Comparison of ENCODE assay signal across 7 cellular contexts in genomic region chr9:94639045-94639995, GRCh38. TPM values are rescaled to one million over a fixed set of nuclear protein-coding genes. Genes with fewer than 3 reads are reported as not detected.
DNase-seq lines count a peak whose midpoint lies in the region; ATAC-seq and TF ChIP-seq lines count a peak whose summit lies in the region.

Gene FBP1, minus strand, starts transcription at chr9:94639518. Its CDS starts 208 bp downstream, at chr9:94639310.

- peaks cover 12% of the 10 kb centered on the region for H3K4me1 Mint-ChIP-seq in activated naive CD4-positive, alpha-beta T cell treated with anti-CD3 and anti-CD28 coated beads for 36 hours (ENCODE audit: low read depth)
- H3K4me1 Mint-ChIP-seq in progenitor cell of endocrine pancreas (ENCODE audit: low read depth): peaks cover 6% of the 10 kb centered on the region

- H3K9me3 Mint-ChIP-seq in activated naive CD4-positive, alpha-beta T cell treated with anti-CD3 and anti-CD28 coated beads for 36 hours: no peaks in the 10 kb centered on the region
- no peaks in the 10 kb centered on the region for H3K9me3 Mint-ChIP-seq in progenitor cell of endocrine pancreas (ENCODE audit: low read depth)

- peaks cover 0 to 17% (median 7%) of the 10 kb centered on the region in 9 donors for H3K27me3 ChIP-seq in heart left ventricle

- TF ChIP-seq CTCF in heart left ventricle (IDR thresholded peaks at IDR 0.05) (no peak), progenitor cell of endocrine pancreas (IDR thresholded peaks at IDR 0.05; ENCODE audit: unreplicated experiment) (no peak)

- ATAC-seq in GM21423 (IDR thresholded peaks at IDR 0.05; ENCODE audit: unreplicated experiment): peak; percentile 65
- ATAC-seq in heart left ventricle: peak in 3 of 4 donors; percentile 50 to 70 (median 62)

- no peak for TF ChIP-seq POLR2A in heart left ventricle (IDR thresholded peaks at IDR 0.05)

- WGBS in heart left ventricle, 4 donors: 6 to 15% (median 9%) methylated on average over 33 to 80 of the region's 80 CpGs

- H3K4me3 Mint-ChIP-seq in activated naive CD4-positive, alpha-beta T cell treated with anti-CD3 and anti-CD28 coated beads for 36 hours: peak within 1 kb of the TSS; percentile 75
- H3K4me3 Mint-ChIP-seq in progenitor cell of endocrine pancreas (ENCODE audit: low read depth): peak within 1 kb of the TSS; percentile 84

- intact Hi-C loops in activated naive CD4-positive, alpha-beta T cell treated with anti-CD3 and anti-CD28 coated beads for 36 hours (cut with micrococcal nuclease): loop anchor here (1.0 kb wide), 1 partner anchor 17 kb away; no protein-coding TSS in a partner anchor
- intact Hi-C loops in heart left ventricle (cut with DNase I): no loop called here

- no peaks in the 10 kb centered on the region for H3K9me3 ChIP-seq in heart left ventricle

- CTCF ChIA-PET in activated naive CD4-positive, alpha-beta T cell treated with anti-CD3 and anti-CD28 coated beads for 36 hours (lab: Charles Lee): interaction anchor here (0.6 to 1.6 kb wide), 3 partner anchors 8 to 42 kb away, joined by 3 to 4 read pairs (median 3); no protein-coding TSS in a partner anchor

- peak within 1 kb of the TSS; percentile 45 to 79 (median 62) for H3K4me3 ChIP-seq in heart left ventricle

- H3K4me1 ChIP-seq in heart left ventricle: peaks cover 0 to 15% (median 5%) of the 10 kb centered on the region in 12 donors

- H3K27ac ChIP-seq in heart left ventricle: peak within 1 kb of the TSS in 3 of 12 donors; percentile 14 to 83 (median 51)

- H3K27me3 Mint-ChIP-seq in activated naive CD4-positive, alpha-beta T cell treated with anti-CD3 and anti-CD28 coated beads for 36 hours (ENCODE audit: low read depth): peaks cover 2% of the 10 kb centered on the region
- peaks cover 52% of the 10 kb centered on the region for H3K27me3 Mint-ChIP-seq in progenitor cell of endocrine pancreas

- DNase-seq in NOMO-1 treated with DMSO at 0.1 percent for 48 hours (lab: John Stamatoyannopoulos, UW; ENCODE audit: unreplicated experiment) (peak; percentile 90), heart left ventricle (peak; percentile 23 to 81 (median 49)), progenitor cell of endocrine pancreas (ENCODE audit: low spot score, unreplicated experiment) (no peak), COR-L47 (lab: John Stamatoyannopoulos, UW) (no peak), SHP77 treated with DMSO at 0.1 percent for 48 hours (lab: John Stamatoyannopoulos, UW) (no peak)
- DNase-seq in activated naive CD4-positive, alpha-beta T cell treated with anti-CD3 and anti-CD28 coated beads for 36 hours: peak; percentile 40

- peak within 1 kb of the TSS; percentile 46 for H3K27ac Mint-ChIP-seq in activated naive CD4-positive, alpha-beta T cell treated with anti-CD3 and anti-CD28 coated beads for 36 hours
- H3K27ac Mint-ChIP-seq in progenitor cell of endocrine pancreas: peak within 1 kb of the TSS; percentile 82

- H3K36me3 ChIP-seq in heart left ventricle: no peaks in the 10 kb centered on the region

- H3K36me3 Mint-ChIP-seq in activated naive CD4-positive, alpha-beta T cell treated with anti-CD3 and anti-CD28 coated beads for 36 hours (ENCODE audit: low read depth): no peaks in the 10 kb centered on the region
- H3K36me3 Mint-ChIP-seq in progenitor cell of endocrine pancreas (ENCODE audit: insufficient read depth): no peaks in the 10 kb centered on the region

RNA-seq across cellular contexts. Expression of gene FBP1, which starts in this region (rescaled TPM):
- 1 to 10 TPM; 1.5 to 1.9 TPM for total RNA-seq in activated naive CD4-positive, alpha-beta T cell treated with anti-CD3 and anti-CD28 coated beads for 36 hours
- total RNA-seq in heart left ventricle (10 to 100 TPM in 1 of 9 donors, 1 to 10 TPM in 3, under 1 TPM in 5; 0.51 to 18.5 (median 0.94) TPM), progenitor cell of endocrine pancreas (4.6 and 6.0 TPM in 2 replicates)
- 1 to 10 TPM in 1 of 2 donors, under 1 TPM in 1; 0.50 to 1.3 TPM for polyA plus RNA-seq in heart left ventricle

Comparison
In these comparisons a context has a peak if more than half of its experiments do, and no peak if none do; other contexts are left out.
1. DNase-seq: peak in NOMO-1 treated with DMSO at 0.1 percent for 48 hours (single experiment), activated naive CD4-positive, alpha-beta T cell treated with anti-CD3 and anti-CD28 coated beads for 36 hours (single experiment) and heart left ventricle (5 of 5); none in progenitor cell of endocrine pancreas (single experiment), COR-L47 (single experiment) and SHP77 treated with DMSO at 0.1 percent for 48 hours (single experiment).